In genomic region chr2:104733544-104733943, GRCh38 we compare ENCODE assay signal across 8 cellular contexts.
DNase-seq lines count a peak whose midpoint lies in the region; ATAC-seq and TF ChIP-seq lines count a peak whose summit lies in the region.

No MANE protein-coding gene starts in this region.

- no peaks in the 10 kb centered on the region for H3K79me2 ChIP-seq in Loucy (ENCODE audit: insufficient read depth, low read length)

- H3K4me1 ChIP-seq in Loucy (ENCODE audit: insufficient read depth, low read length, poor library complexity, severe bottlenecking): peaks cover 39% of the 10 kb centered on the region
- no peaks in the 10 kb centered on the region for H3K4me1 ChIP-seq in foreskin keratinocyte

- H3K4me2 ChIP-seq in Loucy (ENCODE audit: low read depth, low read length, poor library complexity, severe bottlenecking): no peak overlapping the region

- H3K27me3 ChIP-seq in H7 (ENCODE audit: control insufficient read depth, insufficient read depth, low read length): no peaks in the 10 kb centered on the region
- H3K27me3 ChIP-seq in Loucy (ENCODE audit: insufficient read depth, low read length, poor library complexity, severe bottlenecking): no peaks in the 10 kb centered on the region
- no peaks in the 10 kb centered on the region for H3K27me3 ChIP-seq in foreskin keratinocyte

- H3K9ac ChIP-seq in Loucy (ENCODE audit: low read depth, low read length, poor library complexity, severe bottlenecking): no peak overlapping the region

- no peak overlapping the region for H3K4me3 ChIP-seq in H7 (ENCODE audit: insufficient read depth, low read depth, low read length)
- no peak overlapping the region for H3K4me3 ChIP-seq in Loucy (ENCODE audit: low read length, poor library complexity, severe bottlenecking)

- TF ChIP-seq CTCF in Loucy (conservative IDR thresholded peaks at IDR 0.05; ENCODE audit: low read length) (peak; percentile 71), foreskin keratinocyte (conservative IDR thresholded peaks at IDR 0.05) (peak; percentile 44)

- H4K20me1 ChIP-seq in Loucy (ENCODE audit: insufficient read depth, low read length, poor library complexity, severe bottlenecking): no peaks in the 10 kb centered on the region

- 0 out of 2 replicates have a peak, but pooled peaks cover 4% of the 10 kb centered on the region for H3F3A ChIP-seq in Loucy (ENCODE audit: low read depth)

- H3K36me3 ChIP-seq in H7 (replicated peaks; ENCODE audit: control insufficient read depth, insufficient read depth, low read length): no peaks in the 10 kb centered on the region
- no peaks in the 10 kb centered on the region for H3K36me3 ChIP-seq in Loucy (ENCODE audit: insufficient read depth, low read length)

- peak; percentile 1 to 7 for DNase-seq in stimulated activated CD4-positive, alpha-beta T cell treated with anti-CD3 and anti-CD28 coated beads, Interleukin-12 subunit alpha, Interleukin-12 subunit beta, amount 100 ng/mL, for 24 hours (ENCODE audit: low read depth in 2 of 2)
- DNase-seq in stimulated activated CD4-positive, alpha-beta T cell treated with anti-CD3 and anti-CD28 coated beads, Interleukin-4, amount 100 ng/mL, for 4 hours: no peak
- peak; percentile 70 for DNase-seq in H7
- DNase-seq in foreskin keratinocyte: no peak
- DNase-seq in dedifferentiated amniotic fluid mesenchymal stem cell (ENCODE audit: extremely low spot score): no peak
- no peak for DNase-seq in globus pallidus (ENCODE audit: low spot score)
- DNase-seq in activated CD8-positive, alpha-beta memory T cell treated with anti-CD3 and anti-CD28 coated beads, Interleukin-2, amount 50 U/mL, for 4 hours: no peak

- peak; percentile 46 for ATAC-seq in foreskin keratinocyte

- H2AFZ ChIP-seq in Loucy (ENCODE audit: low read length): no peak overlapping the region

- H3K9me2 ChIP-seq in Loucy (replicated peaks; ENCODE audit: low read depth, low read length): no peaks in the 10 kb centered on the region

- no peak overlapping the region for H3K27ac ChIP-seq in foreskin keratinocyte

- H3K9me3 ChIP-seq in Loucy (ENCODE audit: insufficient read depth, low read depth, low read length): peaks cover 9% of the 10 kb centered on the region; the same call in 1 of the 2 replicates

Comparison
In these comparisons a context has a peak if more than half of its experiments do, and no peak if none do; other contexts are left out.
1. DNase-seq: peak in stimulated activated CD4-positive, alpha-beta T cell treated with anti-CD3 and anti-CD28 coated beads, Interleukin-12 subunit alpha, Interleukin-12 subunit beta, amount 100 ng/mL, for 24 hours (2 of 2) and H7 (single experiment); none in stimulated activated CD4-positive, alpha-beta T cell treated with anti-CD3 and anti-CD28 coated beads, Interleukin-4, amount 100 ng/mL, for 4 hours (0 of 2), foreskin keratinocyte (0 of 2), dedifferentiated amniotic fluid mesenchymal stem cell (single experiment), globus pallidus (single experiment) and activated CD8-positive, alpha-beta memory T cell treated with anti-CD3 and anti-CD28 coated beads, Interleukin-2, amount 50 U/mL, for 4 hours (single experiment).